ENCODE assay signal across 18 cellular contexts in genomic region chr5:168176251-168176650, GRCh38.
"Had no signal": no experiment of that assay in that cellular context is flagged by ENCODE, and none has a peak within 500 bp of the region (broad histone marks: within the 10 kb centered on the region; RNA-seq: fewer than 3 reads in every experiment).

No MANE protein-coding gene starts in this region.

- H3K9me3 ChIP-seq: colonic mucosa, esophagus muscularis mucosa, prostate gland had no signal

- H3K27ac ChIP-seq: colonic mucosa, esophagus muscularis mucosa, prostate gland had no signal

- H3K36me3 ChIP-seq: colonic mucosa, esophagus muscularis mucosa, prostate gland had no signal

- ATAC-seq: activated CD8-positive, alpha-beta T cell treated with anti-CD3 and anti-CD28 coated beads, Interleukin-2, amount 10 ng/mL, durations not matched to agents 7 days and 5 days; activated naive CD4-positive, alpha-beta T cell treated with anti-CD3 and anti-CD28 coated beads, Interleukin-2, amount 50 U/mL, for 72 hours; right cardiac atrium had no signal

- H3K4me1 ChIP-seq: colonic mucosa, prostate gland had no signal

- H3K27me3 ChIP-seq: colonic mucosa, esophagus muscularis mucosa had no signal

- DNase-seq: activated CD4-positive, alpha-beta T cell treated with anti-CD3 and anti-CD28 coated beads, Interleukin-2, amount 10 ng/mL, durations not matched to agents 24 days and 14 days; activated CD4-positive, CD25-positive, alpha-beta regulatory T cell; activated CD8-positive, alpha-beta memory T cell treated with anti-CD3 and anti-CD28 coated beads, Interleukin-2, amount 50 U/mL, for 4 hours; activated CD8-positive, alpha-beta T cell treated with anti-CD3 and anti-CD28 coated beads, Interleukin-2, amount 10 ng/mL, durations not matched to agents 7 days and 5 days; activated gamma-delta T cell; activated T-cell treated with anti-CD3 and anti-CD28 coated beads, Interleukin-2, amount 50 U/mL, for 48 hours; amniotic stem cell; caudate nucleus; colonic mucosa; kidney glomerular epithelial cell; nephron progenitor cell; right cardiac atrium; small intestine; stimulated activated CD4-positive, alpha-beta T cell treated with anti-CD3 and anti-CD28 coated beads, Interleukin-4, amount 100 ng/mL, for 4 hours; stimulated activated CD8-positive, alpha-beta memory T cell treated with anti-CD3 and anti-CD28 coated beads, Interleukin-4, amount 100 ng/mL, for 48 hours had no signal

- H3K4me3 ChIP-seq: colonic mucosa, esophagus muscularis mucosa, prostate gland had no signal
